ENCODE assay signal across 1 cellular context in genomic region chr19:29837448-29837961, GRCh38.
TF ChIP-seq lines count a peak whose summit lies in the region.

No MANE protein-coding gene starts in this region.

TF ChIP-seq in GM12878, 131 proteins besides CTCF, POLR2A, EP300 and RAD21 (continued from another document and continues in another):
- TF ChIP-seq, protein P1, sequence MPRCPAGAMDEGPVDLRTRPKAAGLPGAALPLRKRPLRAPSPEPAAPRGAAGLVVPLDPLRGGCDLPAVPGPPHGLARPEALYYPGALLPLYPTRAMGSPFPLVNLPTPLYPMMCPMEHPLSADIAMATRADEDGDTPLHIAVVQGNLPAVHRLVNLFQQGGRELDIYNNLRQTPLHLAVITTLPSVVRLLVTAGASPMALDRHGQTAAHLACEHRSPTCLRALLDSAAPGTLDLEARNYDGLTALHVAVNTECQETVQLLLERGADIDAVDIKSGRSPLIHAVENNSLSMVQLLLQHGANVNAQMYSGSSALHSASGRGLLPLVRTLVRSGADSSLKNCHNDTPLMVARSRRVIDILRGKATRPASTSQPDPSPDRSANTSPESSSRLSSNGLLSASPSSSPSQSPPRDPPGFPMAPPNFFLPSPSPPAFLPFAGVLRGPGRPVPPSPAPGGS (IDR thresholded peaks at IDR 0.05; ENCODE audit: borderline replicate concordance, insufficient read depth, low read depth, low read length, poor library complexity, severe bottlenecking): peak; percentile 55
- TF ChIP-seq, protein P2, sequence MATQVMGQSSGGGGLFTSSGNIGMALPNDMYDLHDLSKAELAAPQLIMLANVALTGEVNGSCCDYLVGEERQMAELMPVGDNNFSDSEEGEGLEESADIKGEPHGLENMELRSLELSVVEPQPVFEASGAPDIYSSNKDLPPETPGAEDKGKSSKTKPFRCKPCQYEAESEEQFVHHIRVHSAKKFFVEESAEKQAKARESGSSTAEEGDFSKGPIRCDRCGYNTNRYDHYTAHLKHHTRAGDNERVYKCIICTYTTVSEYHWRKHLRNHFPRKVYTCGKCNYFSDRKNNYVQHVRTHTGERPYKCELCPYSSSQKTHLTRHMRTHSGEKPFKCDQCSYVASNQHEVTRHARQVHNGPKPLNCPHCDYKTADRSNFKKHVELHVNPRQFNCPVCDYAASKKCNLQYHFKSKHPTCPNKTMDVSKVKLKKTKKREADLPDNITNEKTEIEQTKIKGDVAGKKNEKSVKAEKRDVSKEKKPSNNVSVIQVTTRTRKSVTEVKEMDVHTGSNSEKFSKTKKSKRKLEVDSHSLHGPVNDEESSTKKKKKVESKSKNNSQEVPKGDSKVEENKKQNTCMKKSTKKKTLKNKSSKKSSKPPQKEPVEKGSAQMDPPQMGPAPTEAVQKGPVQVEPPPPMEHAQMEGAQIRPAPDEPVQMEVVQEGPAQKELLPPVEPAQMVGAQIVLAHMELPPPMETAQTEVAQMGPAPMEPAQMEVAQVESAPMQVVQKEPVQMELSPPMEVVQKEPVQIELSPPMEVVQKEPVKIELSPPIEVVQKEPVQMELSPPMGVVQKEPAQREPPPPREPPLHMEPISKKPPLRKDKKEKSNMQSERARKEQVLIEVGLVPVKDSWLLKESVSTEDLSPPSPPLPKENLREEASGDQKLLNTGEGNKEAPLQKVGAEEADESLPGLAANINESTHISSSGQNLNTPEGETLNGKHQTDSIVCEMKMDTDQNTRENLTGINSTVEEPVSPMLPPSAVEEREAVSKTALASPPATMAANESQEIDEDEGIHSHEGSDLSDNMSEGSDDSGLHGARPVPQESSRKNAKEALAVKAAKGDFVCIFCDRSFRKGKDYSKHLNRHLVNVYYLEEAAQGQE (IDR thresholded peaks at IDR 0.05; ENCODE audit: low read depth, low read length): no peak
- TF ChIP-seq CBX3 (IDR thresholded peaks at IDR 0.05; ENCODE audit: borderline replicate concordance, low read depth) (no peak), JUNB (IDR thresholded peaks at IDR 0.05) (no peak), BHLHE40 (IDR thresholded peaks at IDR 0.05; ENCODE audit: borderline replicate concordance in 1 of 2, low read depth in 2 of 2, low read length in 1 of 2) (peak; percentile 7 to 19; a peak in 1 of 4 replicates), ESRRA (IDR thresholded peaks at IDR 0.05; ENCODE audit: low read length) (no peak), SUZ12 (IDR thresholded peaks at IDR 0.05; ENCODE audit: unreplicated experiment) (no peak), CBFB (IDR thresholded peaks at IDR 0.05; ENCODE audit: low read depth) (0 out of 2 replicates have a peak, but pooled peaks have one; percentile 2), BRCA1 (IDR thresholded peaks at IDR 0.05; ENCODE audit: low read depth, low read length) (no peak), RAD51 (IDR thresholded peaks at IDR 0.05) (no peak), USF1 (IDR thresholded peaks at IDR 0.05; ENCODE audit: borderline replicate concordance, extremely low read length, insufficient read depth, low read depth, low read length) (no peak), YY1 (IDR thresholded peaks at IDR 0.05; ENCODE audit: low read depth, low read length) (no peak), SREBF2 (IDR thresholded peaks at IDR 0.05; ENCODE audit: low read length) (no peak), DPF2 (IDR thresholded peaks at IDR 0.05) (peak; percentile 50; the same call in 1 of the 2 replicates), PAX8 (IDR thresholded peaks at IDR 0.05) (no peak), ATF3 (IDR thresholded peaks at IDR 0.05; ENCODE audit: borderline replicate concordance, extremely low read depth, low read depth, low read length) (no peak), YBX1 (IDR thresholded peaks at IDR 0.05) (no peak), NBN (IDR thresholded peaks at IDR 0.05) (0 out of 2 replicates have a peak, but pooled peaks have one; percentile 33), TBL1XR1 (IDR thresholded peaks at IDR 0.05; ENCODE audit: low read depth, low read length) (no peak), HCFC1 (IDR thresholded peaks at IDR 0.05; ENCODE audit: low read length) (no peak), RELA (IDR thresholded peaks at IDR 0.05; ENCODE audit: borderline replicate concordance, partially characterized antibody) (no peak), MEF2A (IDR thresholded peaks at IDR 0.05; ENCODE audit: insufficient read depth, low read depth, low read length) (no peak), IRF5 (IDR thresholded peaks at IDR 0.05; ENCODE audit: borderline replicate concordance) (no peak), RB1 (IDR thresholded peaks at IDR 0.05; ENCODE audit: borderline replicate concordance) (no peak), IKZF1 (conservative IDR thresholded peaks at IDR 0.05) (peak; percentile 81), ZNF24 (IDR thresholded peaks at IDR 0.05) (no peak), MEF2B (IDR thresholded peaks at IDR 0.05; ENCODE audit: partially characterized antibody, poor library complexity, severe bottlenecking) (no peak), BCL11A (IDR thresholded peaks at IDR 0.05; ENCODE audit: low read depth, low read length) (0 out of 2 replicates have a peak, but pooled peaks have one; percentile 28)
- TF ChIP-seq, protein P3, sequence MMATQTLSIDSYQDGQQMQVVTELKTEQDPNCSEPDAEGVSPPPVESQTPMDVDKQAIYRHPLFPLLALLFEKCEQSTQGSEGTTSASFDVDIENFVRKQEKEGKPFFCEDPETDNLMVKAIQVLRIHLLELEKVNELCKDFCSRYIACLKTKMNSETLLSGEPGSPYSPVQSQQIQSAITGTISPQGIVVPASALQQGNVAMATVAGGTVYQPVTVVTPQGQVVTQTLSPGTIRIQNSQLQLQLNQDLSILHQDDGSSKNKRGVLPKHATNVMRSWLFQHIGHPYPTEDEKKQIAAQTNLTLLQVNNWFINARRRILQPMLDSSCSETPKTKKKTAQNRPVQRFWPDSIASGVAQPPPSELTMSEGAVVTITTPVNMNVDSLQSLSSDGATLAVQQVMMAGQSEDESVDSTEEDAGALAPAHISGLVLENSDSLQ (IDR thresholded peaks at IDR 0.05): peak; percentile 77
- TF ChIP-seq, protein P4, sequence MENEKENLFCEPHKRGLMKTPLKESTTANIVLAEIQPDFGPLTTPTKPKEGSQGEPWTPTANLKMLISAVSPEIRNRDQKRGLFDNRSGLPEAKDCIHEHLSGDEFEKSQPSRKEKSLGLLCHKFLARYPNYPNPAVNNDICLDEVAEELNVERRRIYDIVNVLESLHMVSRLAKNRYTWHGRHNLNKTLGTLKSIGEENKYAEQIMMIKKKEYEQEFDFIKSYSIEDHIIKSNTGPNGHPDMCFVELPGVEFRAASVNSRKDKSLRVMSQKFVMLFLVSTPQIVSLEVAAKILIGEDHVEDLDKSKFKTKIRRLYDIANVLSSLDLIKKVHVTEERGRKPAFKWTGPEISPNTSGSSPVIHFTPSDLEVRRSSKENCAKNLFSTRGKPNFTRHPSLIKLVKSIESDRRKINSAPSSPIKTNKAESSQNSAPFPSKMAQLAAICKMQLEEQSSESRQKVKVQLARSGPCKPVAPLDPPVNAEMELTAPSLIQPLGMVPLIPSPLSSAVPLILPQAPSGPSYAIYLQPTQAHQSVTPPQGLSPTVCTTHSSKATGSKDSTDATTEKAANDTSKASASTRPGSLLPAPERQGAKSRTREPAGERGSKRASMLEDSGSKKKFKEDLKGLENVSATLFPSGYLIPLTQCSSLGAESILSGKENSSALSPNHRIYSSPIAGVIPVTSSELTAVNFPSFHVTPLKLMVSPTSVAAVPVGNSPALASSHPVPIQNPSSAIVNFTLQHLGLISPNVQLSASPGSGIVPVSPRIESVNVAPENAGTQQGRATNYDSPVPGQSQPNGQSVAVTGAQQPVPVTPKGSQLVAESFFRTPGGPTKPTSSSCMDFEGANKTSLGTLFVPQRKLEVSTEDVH (IDR thresholded peaks at IDR 0.05; ENCODE audit: low read depth, partially characterized antibody): no peak
- TF ChIP-seq, protein P5, sequence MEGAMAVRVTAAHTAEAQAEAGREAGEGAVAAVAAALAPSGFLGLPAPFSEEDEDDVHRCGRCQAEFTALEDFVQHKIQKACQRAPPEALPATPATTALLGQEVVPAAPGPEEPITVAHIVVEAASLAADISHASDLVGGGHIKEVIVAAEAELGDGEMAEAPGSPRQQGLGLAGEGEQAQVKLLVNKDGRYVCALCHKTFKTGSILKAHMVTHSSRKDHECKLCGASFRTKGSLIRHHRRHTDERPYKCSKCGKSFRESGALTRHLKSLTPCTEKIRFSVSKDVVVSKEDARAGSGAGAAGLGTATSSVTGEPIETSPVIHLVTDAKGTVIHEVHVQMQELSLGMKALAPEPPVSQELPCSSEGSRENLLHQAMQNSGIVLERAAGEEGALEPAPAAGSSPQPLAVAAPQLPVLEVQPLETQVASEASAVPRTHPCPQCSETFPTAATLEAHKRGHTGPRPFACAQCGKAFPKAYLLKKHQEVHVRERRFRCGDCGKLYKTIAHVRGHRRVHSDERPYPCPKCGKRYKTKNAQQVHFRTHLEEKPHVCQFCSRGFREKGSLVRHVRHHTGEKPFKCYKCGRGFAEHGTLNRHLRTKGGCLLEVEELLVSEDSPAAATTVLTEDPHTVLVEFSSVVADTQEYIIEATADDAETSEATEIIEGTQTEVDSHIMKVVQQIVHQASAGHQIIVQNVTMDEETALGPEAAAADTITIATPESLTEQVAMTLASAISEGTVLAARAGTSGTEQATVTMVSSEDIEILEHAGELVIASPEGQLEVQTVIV (IDR thresholded peaks at IDR 0.05; ENCODE audit: borderline replicate concordance, partially characterized antibody): no peak
- TF ChIP-seq, protein P6, sequence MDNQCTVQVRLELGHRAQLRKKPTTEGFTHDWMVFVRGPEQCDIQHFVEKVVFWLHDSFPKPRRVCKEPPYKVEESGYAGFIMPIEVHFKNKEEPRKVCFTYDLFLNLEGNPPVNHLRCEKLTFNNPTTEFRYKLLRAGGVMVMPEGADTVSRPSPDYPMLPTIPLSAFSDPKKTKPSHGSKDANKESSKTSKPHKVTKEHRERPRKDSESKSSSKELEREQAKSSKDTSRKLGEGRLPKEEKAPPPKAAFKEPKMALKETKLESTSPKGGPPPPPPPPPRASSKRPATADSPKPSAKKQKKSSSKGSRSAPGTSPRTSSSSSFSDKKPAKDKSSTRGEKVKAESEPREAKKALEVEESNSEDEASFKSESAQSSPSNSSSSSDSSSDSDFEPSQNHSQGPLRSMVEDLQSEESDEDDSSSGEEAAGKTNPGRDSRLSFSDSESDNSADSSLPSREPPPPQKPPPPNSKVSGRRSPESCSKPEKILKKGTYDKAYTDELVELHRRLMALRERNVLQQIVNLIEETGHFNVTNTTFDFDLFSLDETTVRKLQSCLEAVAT (IDR thresholded peaks at IDR 0.05): no peak
- TF ChIP-seq, protein P7, sequence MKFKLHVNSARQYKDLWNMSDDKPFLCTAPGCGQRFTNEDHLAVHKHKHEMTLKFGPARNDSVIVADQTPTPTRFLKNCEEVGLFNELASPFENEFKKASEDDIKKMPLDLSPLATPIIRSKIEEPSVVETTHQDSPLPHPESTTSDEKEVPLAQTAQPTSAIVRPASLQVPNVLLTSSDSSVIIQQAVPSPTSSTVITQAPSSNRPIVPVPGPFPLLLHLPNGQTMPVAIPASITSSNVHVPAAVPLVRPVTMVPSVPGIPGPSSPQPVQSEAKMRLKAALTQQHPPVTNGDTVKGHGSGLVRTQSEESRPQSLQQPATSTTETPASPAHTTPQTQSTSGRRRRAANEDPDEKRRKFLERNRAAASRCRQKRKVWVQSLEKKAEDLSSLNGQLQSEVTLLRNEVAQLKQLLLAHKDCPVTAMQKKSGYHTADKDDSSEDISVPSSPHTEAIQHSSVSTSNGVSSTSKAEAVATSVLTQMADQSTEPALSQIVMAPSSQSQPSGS (IDR thresholded peaks at IDR 0.05; ENCODE audit: low read length): no peak
- TF ChIP-seq, protein P8, sequence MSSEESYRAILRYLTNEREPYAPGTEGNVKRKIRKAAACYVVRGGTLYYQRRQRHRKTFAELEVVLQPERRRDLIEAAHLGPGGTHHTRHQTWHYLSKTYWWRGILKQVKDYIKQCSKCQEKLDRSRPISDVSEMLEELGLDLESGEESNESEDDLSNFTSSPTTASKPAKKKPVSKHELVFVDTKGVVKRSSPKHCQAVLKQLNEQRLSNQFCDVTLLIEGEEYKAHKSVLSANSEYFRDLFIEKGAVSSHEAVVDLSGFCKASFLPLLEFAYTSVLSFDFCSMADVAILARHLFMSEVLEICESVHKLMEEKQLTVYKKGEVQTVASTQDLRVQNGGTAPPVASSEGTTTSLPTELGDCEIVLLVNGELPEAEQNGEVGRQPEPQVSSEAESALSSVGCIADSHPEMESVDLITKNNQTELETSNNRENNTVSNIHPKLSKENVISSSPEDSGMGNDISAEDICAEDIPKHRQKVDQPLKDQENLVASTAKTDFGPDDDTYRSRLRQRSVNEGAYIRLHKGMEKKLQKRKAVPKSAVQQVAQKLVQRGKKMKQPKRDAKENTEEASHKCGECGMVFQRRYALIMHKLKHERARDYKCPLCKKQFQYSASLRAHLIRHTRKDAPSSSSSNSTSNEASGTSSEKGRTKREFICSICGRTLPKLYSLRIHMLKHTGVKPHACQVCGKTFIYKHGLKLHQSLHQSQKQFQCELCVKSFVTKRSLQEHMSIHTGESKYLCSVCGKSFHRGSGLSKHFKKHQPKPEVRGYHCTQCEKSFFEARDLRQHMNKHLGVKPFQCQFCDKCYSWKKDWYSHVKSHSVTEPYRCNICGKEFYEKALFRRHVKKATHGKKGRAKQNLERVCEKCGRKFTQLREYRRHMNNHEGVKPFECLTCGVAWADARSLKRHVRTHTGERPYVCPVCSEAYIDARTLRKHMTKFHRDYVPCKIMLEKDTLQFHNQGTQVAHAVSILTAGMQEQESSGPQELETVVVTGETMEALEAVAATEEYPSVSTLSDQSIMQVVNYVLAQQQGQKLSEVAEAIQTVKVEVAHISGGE (CRISPR knock-in tag; IDR thresholded peaks at IDR 0.05): no peak
